ENCODE assay signal across 1 cellular context in genomic region chr11:66715346-66716085, GRCh38.
TF ChIP-seq lines count a peak whose summit lies in the region.

No MANE protein-coding gene starts in this region.

TF ChIP-seq in H1, 55 proteins besides CTCF, POLR2A, EP300 and RAD21 (continued from another document):
- TF ChIP-seq TAF1 (IDR thresholded peaks at IDR 0.05; ENCODE audit: low read depth, low read length): no peak
- TF ChIP-seq TAF7 (optimal IDR thresholded peaks at IDR 0.05; ENCODE audit: borderline replicate concordance, low read depth, low read length): no peak
- no peak for TF ChIP-seq ATF2 (IDR thresholded peaks at IDR 0.05; ENCODE audit: low read length)
- TF ChIP-seq FOSL1 (IDR thresholded peaks at IDR 0.05; ENCODE audit: insufficient read depth, low read depth, low read length): no peak
- TF ChIP-seq CREB1 (IDR thresholded peaks at IDR 0.05): no peak
- no peak for TF ChIP-seq POU5F1 (IDR thresholded peaks at IDR 0.05; ENCODE audit: low read depth, low read length)
- no peak for TF ChIP-seq CHD7 (IDR thresholded peaks at IDR 0.05; ENCODE audit: insufficient replicate concordance, low read length)
- no peak for TF ChIP-seq RBBP5 (IDR thresholded peaks at IDR 0.05; ENCODE audit: borderline replicate concordance, low read depth, low read length)
- TF ChIP-seq TCF12 (IDR thresholded peaks at IDR 0.05; ENCODE audit: low read depth, low read length): no peak
- no peak for TF ChIP-seq TEAD4 (IDR thresholded peaks at IDR 0.05; ENCODE audit: low read depth, low read length)
